7 cellular contexts compared by ENCODE assay signal in the genomic region with DNA sequence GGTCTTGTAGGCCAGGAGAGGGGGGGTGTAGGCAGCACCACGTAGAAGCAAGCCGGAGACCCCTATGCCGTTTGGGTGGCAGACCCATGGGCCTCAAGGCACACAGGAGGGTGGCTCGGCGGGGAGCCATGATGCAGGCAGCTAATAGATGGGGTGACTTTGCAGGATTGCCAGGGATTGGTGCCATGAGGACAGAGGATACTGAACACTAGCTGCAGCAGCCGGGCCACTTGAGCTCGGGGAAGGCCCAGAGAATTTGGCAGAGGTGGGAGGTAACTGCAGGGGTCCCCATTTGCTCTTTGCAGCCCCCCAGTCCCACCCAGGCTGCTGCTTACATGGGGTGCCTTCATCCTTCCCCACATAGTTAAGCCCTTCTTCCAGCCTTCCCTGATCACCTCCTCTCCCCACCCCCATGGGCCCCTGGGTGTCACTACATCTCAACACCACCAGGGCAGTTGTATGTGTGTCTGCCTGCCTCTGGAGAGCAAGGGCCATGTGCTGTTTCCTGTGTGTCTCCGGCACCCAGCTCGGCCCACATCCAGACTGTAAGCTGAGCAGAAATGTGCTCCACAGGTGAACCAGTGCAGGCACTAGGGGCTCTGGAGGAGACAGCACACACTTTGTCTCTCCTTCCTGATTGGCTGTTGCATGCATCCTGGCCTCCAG. TPM values are rescaled to one million over a fixed set of nuclear protein-coding genes. Genes with fewer than 3 reads are reported as not detected.
A peak's percentile ranks its signal among the peaks of the same experiment; 100 is the strongest.
DNase-seq lines count a peak whose midpoint lies in the region; ATAC-seq and TF ChIP-seq lines count a peak whose summit lies in the region.

No MANE protein-coding gene starts in this region.

- H3F3A ChIP-seq in MM.1S (ENCODE audit: insufficient read depth, low read length) = 0 out of 2 replicates have a peak, but pooled peaks cover 5% of the 10 kb centered on the region

- H3K9me3 ChIP-seq in MM.1S (replicated peaks; ENCODE audit: insufficient read depth, low read length) (no peaks in the 10 kb centered on the region), osteoblast (ENCODE audit: low read depth, low read length) (no peaks in the 10 kb centered on the region)

- H3K9me3 Mint-ChIP-seq in chondrocyte (ENCODE audit: low read depth) = no peaks in the 10 kb centered on the region

- H3K36me3 Mint-ChIP-seq in chondrocyte (ENCODE audit: low read depth) = no peaks in the 10 kb centered on the region

- H3K27me3 ChIP-seq in MM.1S (replicated peaks; ENCODE audit: insufficient read depth, low read length) (no peaks in the 10 kb centered on the region), osteoblast (ENCODE audit: insufficient read depth, low read length) (no peaks in the 10 kb centered on the region)

- no peak overlapping the region for H3K4me3 Mint-ChIP-seq in chondrocyte (ENCODE audit: unreplicated experiment)

- H3K4me2 ChIP-seq in MM.1S (ENCODE audit: low read depth, low read length) (no peak overlapping the region), osteoblast (ENCODE audit: insufficient read depth, low read length) (peak overlapping the region; percentile 82)

- no peaks in the 10 kb centered on the region for H3K9me2 ChIP-seq in MM.1S (replicated peaks; ENCODE audit: insufficient read depth, low read length)

- H3K4me1 Mint-ChIP-seq in chondrocyte (ENCODE audit: low read depth) = peaks cover 31% of the 10 kb centered on the region

- H3K4me3 ChIP-seq in GM12865 (ENCODE audit: low read depth, low read length) (no peak overlapping the region), MM.1S (ENCODE audit: low read length) (no peak overlapping the region), osteoblast (ENCODE audit: insufficient read depth, low read length) (no peak overlapping the region)

- no peaks in the 10 kb centered on the region for H3K27me3 Mint-ChIP-seq in chondrocyte (ENCODE audit: low read depth)

- in situ Hi-C loops in GM13977 (cut with MboI; ENCODE audit: low pct_unique_long_range_greater_than_20kb, low sequenced_read_pairs, unreplicated experiment) = no loop called here

- H3K36me3 ChIP-seq in MM.1S (replicated peaks; ENCODE audit: insufficient read depth, low read length) (no peaks in the 10 kb centered on the region), osteoblast (ENCODE audit: insufficient read depth, low read length) (no peaks in the 10 kb centered on the region)

- peak; percentile 45 for DNase-seq in GM12865 (ENCODE audit: low read depth)
- no peak for DNase-seq in MM.1S
- peak; percentile 81 for DNase-seq in chondrocyte (ENCODE audit: low spot score)
- no peak for DNase-seq in osteoblast (ENCODE audit: insufficient read length, low spot score, missing footprints)
- DNase-seq in COLO829 (ENCODE audit: low spot score) = no peak
- DNase-seq in GM13977 (ENCODE audit: low spot score) = no peak

- H3K79me2 ChIP-seq in MM.1S (ENCODE audit: low read length) (peaks cover 25% of the 10 kb centered on the region), osteoblast (ENCODE audit: insufficient read depth, low read length) (peaks cover 33% of the 10 kb centered on the region)

- no peak for ATAC-seq in GM21367 (IDR thresholded peaks at IDR 0.05; ENCODE audit: unreplicated experiment)

- peak overlapping the region; percentile 22 for H3K27ac Mint-ChIP-seq in chondrocyte (ENCODE audit: unreplicated experiment)

- TF ChIP-seq CTCF in GM12865 (IDR thresholded peaks at IDR 0.05; ENCODE audit: insufficient read depth, low read depth, low read length, missing control alignments) (no peak), MM.1S (IDR thresholded peaks at IDR 0.05; ENCODE audit: low read length) (0 out of 2 replicates have a peak, but pooled peaks have one; percentile 7), chondrocyte (IDR thresholded peaks at IDR 0.05) (peak; percentile 44), osteoblast (IDR thresholded peaks at IDR 0.05; ENCODE audit: extremely low read depth, low read depth, low read length) (no peak), GM13977 (IDR thresholded peaks at IDR 0.05; ENCODE audit: extremely low read depth, insufficient read depth, missing control alignments) (no peak)

- no peak overlapping the region for H3K9ac ChIP-seq in MM.1S (ENCODE audit: low read length)

- H3K27ac ChIP-seq in MM.1S (ENCODE audit: low read length) (no peak overlapping the region), osteoblast (ENCODE audit: low read depth, low read length) (no peak overlapping the region)

- H4K20me1 ChIP-seq in MM.1S (ENCODE audit: insufficient read depth, low read length) = no peaks in the 10 kb centered on the region
- H4K20me1 ChIP-seq in osteoblast (ENCODE audit: insufficient read depth, low read length) = peaks cover 74% of the 10 kb centered on the region

- H3K4me1 ChIP-seq in MM.1S (ENCODE audit: low read length) (no peaks in the 10 kb centered on the region), osteoblast (ENCODE audit: insufficient read depth, low read length) (peaks cover 22% of the 10 kb centered on the region)

- no peak overlapping the region for H2AFZ ChIP-seq in MM.1S (ENCODE audit: low read length)
- H2AFZ ChIP-seq in osteoblast (ENCODE audit: low read length) = no peak overlapping the region

RNA-seq across cellular contexts. Expression of a gene that starts 52.1 kb away (rescaled TPM):
- 22.8 to 26.7 TPM (median 23.4 TPM) in 3 replicates for total RNA-seq in chondrocyte
- 115 and 133 TPM in 2 replicates for total RNA-seq in osteoblast

Comparison
In these comparisons a context has a peak if more than half of its experiments do, and no peak if none do; other contexts are left out.
1. DNase-seq: peak in GM12865 (single experiment) and chondrocyte (single experiment); none in MM.1S (single experiment), osteoblast (single experiment), COLO829 (single experiment) and GM13977 (single experiment).
2. CTCF ChIP-seq: peak in MM.1S (single experiment) and chondrocyte (single experiment); none in GM12865 (single experiment), osteoblast (single experiment) and GM13977 (single experiment).